15 cellular contexts compared by ENCODE assay signal in genomic region chr3:155843569-155843968, GRCh38.
"Had no signal": no experiment of that assay in that cellular context is flagged by ENCODE, and none has a peak within 500 bp of the region (broad histone marks: within the 10 kb centered on the region; RNA-seq: fewer than 3 reads in every experiment).

No MANE protein-coding gene starts in this region.

- H3K36me3 ChIP-seq: neural progenitor cell, pancreas had no signal

- H3K9ac ChIP-seq: neural progenitor cell had no signal

- H3K4me3 Mint-ChIP-seq: neural progenitor cell, type B pancreatic cell had no signal

- H3K27me3 Mint-ChIP-seq: activated naive CD4-positive, alpha-beta T cell treated with anti-CD3 and anti-CD28 coated beads, Interleukin-2, amount 50 U/mL, for 24 hours; type B pancreatic cell had no signal

- H3K27me3 ChIP-seq: hepatocyte, neural progenitor cell, pancreas, suprapubic skin had no signal

- H3K9me3 ChIP-seq: pancreas, suprapubic skin had no signal

- H3K4me1 ChIP-seq: neural progenitor cell had no signal

- H2AFZ ChIP-seq: hepatocyte, neural progenitor cell had no signal

- H3K4me3 ChIP-seq: coronary artery, hepatocyte, neural progenitor cell, pancreas, suprapubic skin had no signal

- H3K4me2 ChIP-seq: hepatocyte, neural progenitor cell had no signal

- H3K27ac Mint-ChIP-seq: neural progenitor cell, type B pancreatic cell had no signal

- H3K9me3 Mint-ChIP-seq: activated naive CD4-positive, alpha-beta T cell treated with anti-CD3 and anti-CD28 coated beads, Interleukin-2, amount 50 U/mL, for 24 hours; neural progenitor cell; type B pancreatic cell had no signal

- H3K27ac ChIP-seq: coronary artery, hepatocyte, neural progenitor cell, suprapubic skin had no signal

- DNase-seq: activated CD4-positive, alpha-beta T cell treated with anti-CD3 and anti-CD28 coated beads, Interleukin-2, amount 50 U/mL, for 1 hour; activated effector memory CD4-positive, alpha-beta T cell treated with Interleukin-2 at 50 U/mL for 16 hours; activated T-cell treated with anti-CD3 and anti-CD28 coated beads, Interleukin-2, amount 50 U/mL, for 1 hour; caudate nucleus; midbrain; pancreas; stimulated activated CD4-positive, alpha-beta T cell treated with anti-CD3 and anti-CD28 coated beads, Interleukin-4, amount 100 ng/mL, for 1 hour; stimulated activated CD8-positive, alpha-beta memory T cell treated with anti-CD3 and anti-CD28 coated beads, Interleukin-4, amount 100 ng/mL, for 48 hours; stimulated activated naive CD8-positive, alpha-beta T cell treated with anti-CD3 and anti-CD28 coated beads, Interleukin-15, Interleukin-2, amounts not matched to agents 100 U/mL and 50 U/mL, for 24 hours had no signal

- ATAC-seq: pancreas; stimulated activated naive CD8-positive, alpha-beta T cell treated with anti-CD3 and anti-CD28 coated beads, Interleukin-15, Interleukin-2, amounts not matched to agents 100 U/mL and 50 U/mL, for 24 hours had no signal

- H3K4me1 Mint-ChIP-seq: neural progenitor cell had no signal

- FAIRE-seq: pancreas had no signal
